ENCODE assay signal across 9 cellular contexts in genomic region chr3:136862953-136863352, GRCh38.
A peak's percentile ranks its signal among the peaks of the same experiment; 100 is the strongest.
DNase-seq lines count a peak whose midpoint lies in the region; ATAC-seq, FAIRE-seq and TF ChIP-seq lines count a peak whose summit lies in the region.
"Had no signal": no experiment of that assay in that cellular context is flagged by ENCODE, and none has a peak within 500 bp of the region (broad histone marks: within the 10 kb centered on the region; RNA-seq: fewer than 3 reads in every experiment).

No MANE protein-coding gene starts in this region.

- DNase-seq in NOMO-1 treated with DMSO at 0.1 percent for 48 hours (lab: John Stamatoyannopoulos, UW; ENCODE audit: unreplicated experiment) (peak; percentile 44), NOMO-1 (lab: John Stamatoyannopoulos, UW; ENCODE audit: unreplicated experiment in 2 of 2) (no peak), NCI-H2081 treated with DMSO at 0.1 percent for 48 hours (lab: John Stamatoyannopoulos, UW) (no peak), NCI-H345 (lab: John Stamatoyannopoulos, UW) (no peak), D721Med (ENCODE audit: insufficient read length, low spot score) (no peak)
- no peak for DNase-seq in stimulated activated naive CD8-positive, alpha-beta T cell treated with anti-CD3 and anti-CD28 coated beads, Interleukin-15, amount 100 ng/mL, for 72 hours

- peak overlapping the region; percentile 96 to 97 for H3K4me3 Mint-ChIP-seq in stimulated activated naive CD8-positive, alpha-beta T cell treated with anti-CD3 and anti-CD28 coated beads, Interleukin-15, amount 100 ng/mL, for 72 hours

- no peak for TF ChIP-seq CTCF in WI38 (IDR thresholded peaks at IDR 0.05; ENCODE audit: low read depth, low read length)
- TF ChIP-seq CTCF in D721Med (IDR thresholded peaks at IDR 0.05; ENCODE audit: insufficient read depth, missing control alignments) = no peak

- H3K4me1 Mint-ChIP-seq in stimulated activated naive CD8-positive, alpha-beta T cell treated with anti-CD3 and anti-CD28 coated beads, Interleukin-15, amount 100 ng/mL, for 72 hours = peaks cover 58% of the 10 kb centered on the region

- peak overlapping the region; percentile 88 for H3K4me3 ChIP-seq in WI38 (ENCODE audit: low read depth, low read length)
- peak overlapping the region; percentile 91 for H3K4me3 ChIP-seq in iPS-11a (ENCODE audit: low read depth, low read length)

- H3K27ac Mint-ChIP-seq in stimulated activated naive CD8-positive, alpha-beta T cell treated with anti-CD3 and anti-CD28 coated beads, Interleukin-15, amount 100 ng/mL, for 72 hours = peak overlapping the region; percentile 94 to 98

- ATAC-seq in stimulated activated naive CD8-positive, alpha-beta T cell treated with anti-CD3 and anti-CD28 coated beads, Interleukin-15, amount 100 ng/mL, for 72 hours = no peak

- no peaks in the 10 kb centered on the region for H3K27me3 Mint-ChIP-seq in stimulated activated naive CD8-positive, alpha-beta T cell treated with anti-CD3 and anti-CD28 coated beads, Interleukin-15, amount 100 ng/mL, for 72 hours

- FAIRE-seq in D721Med (lab: Jason Lieb, UNC) = no peak
- FAIRE-seq: G401.6 had no signal

- no peaks in the 10 kb centered on the region for H3K9me3 Mint-ChIP-seq in stimulated activated naive CD8-positive, alpha-beta T cell treated with anti-CD3 and anti-CD28 coated beads, Interleukin-15, amount 100 ng/mL, for 72 hours
